ENCODE assay signal across 1 cellular context in genomic region chr6:148969271-148969666, GRCh38.
TF ChIP-seq lines count a peak whose summit lies in the region.

No MANE protein-coding gene starts in this region.

TF ChIP-seq in HepG2, 621 proteins besides CTCF, POLR2A, EP300 and RAD21 (continued from another document):
- TF ChIP-seq, protein P1, sequence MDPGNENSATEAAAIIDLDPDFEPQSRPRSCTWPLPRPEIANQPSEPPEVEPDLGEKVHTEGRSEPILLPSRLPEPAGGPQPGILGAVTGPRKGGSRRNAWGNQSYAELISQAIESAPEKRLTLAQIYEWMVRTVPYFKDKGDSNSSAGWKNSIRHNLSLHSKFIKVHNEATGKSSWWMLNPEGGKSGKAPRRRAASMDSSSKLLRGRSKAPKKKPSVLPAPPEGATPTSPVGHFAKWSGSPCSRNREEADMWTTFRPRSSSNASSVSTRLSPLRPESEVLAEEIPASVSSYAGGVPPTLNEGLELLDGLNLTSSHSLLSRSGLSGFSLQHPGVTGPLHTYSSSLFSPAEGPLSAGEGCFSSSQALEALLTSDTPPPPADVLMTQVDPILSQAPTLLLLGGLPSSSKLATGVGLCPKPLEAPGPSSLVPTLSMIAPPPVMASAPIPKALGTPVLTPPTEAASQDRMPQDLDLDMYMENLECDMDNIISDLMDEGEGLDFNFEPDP (CRISPR knock-in tag; conservative IDR thresholded peaks at IDR 0.05): 0 out of 2 replicates have a peak, but pooled peaks have one; percentile 62
- TF ChIP-seq ADNP (CRISPR knock-in tag; IDR thresholded peaks at IDR 0.05): peak; percentile 52; the same call in 1 of the 2 replicates
- TF ChIP-seq CHD4 (IDR thresholded peaks at IDR 0.05; ENCODE audit: borderline replicate concordance, low read length): 0 out of 2 replicates have a peak, but pooled peaks have one; percentile 61
- peak; percentile 89 for TF ChIP-seq ZNF629 (CRISPR knock-in tag; conservative IDR thresholded peaks at IDR 0.05)
- TF ChIP-seq TBP (CRISPR knock-in tag; IDR thresholded peaks at IDR 0.05): no peak
- 0 out of 2 replicates have a peak, but pooled peaks have one; percentile 21 for TF ChIP-seq ZMYM3 (CRISPR knock-in tag; IDR thresholded peaks at IDR 0.05)
- TF ChIP-seq HDAC1 (CRISPR knock-in tag; IDR thresholded peaks at IDR 0.05): 0 out of 2 replicates have a peak, but pooled peaks have one; percentile 27
